ENCODE assay signal across 8 cellular contexts in genomic region chr6:129500958-129501381, GRCh38.
DNase-seq lines count a peak whose midpoint lies in the region; ATAC-seq, FAIRE-seq and TF ChIP-seq lines count a peak whose summit lies in the region.

No MANE protein-coding gene starts in this region.

- H3K36me3 ChIP-seq in fibroblast of lung (ENCODE audit: control insufficient read depth, insufficient read depth, low read length) = no peaks in the 10 kb centered on the region
- no peaks in the 10 kb centered on the region for H3K36me3 ChIP-seq in thyroid gland

- H2AFZ ChIP-seq in fibroblast of lung (ENCODE audit: low read length) = no peak overlapping the region

- TF ChIP-seq CTCF in fibroblast of lung (conservative IDR thresholded peaks at IDR 0.05 in 1 of 2, IDR thresholded peaks at IDR 0.05 in 1 of 2; ENCODE audit: low read depth in 1 of 2, low read length in 2 of 2) (peak; percentile 5 to 24), thyroid gland (IDR thresholded peaks at IDR 0.05) (no peak)

- 73 to 75% methylated on average over 10 of the region's 10 CpGs for WGBS in thyroid gland, 2 donors

- H3K4me3 ChIP-seq in fibroblast of lung (replicated peaks in 1 of 4; ENCODE audit: control extremely low read depth in 1 of 4, insufficient read depth in 1 of 4, low read depth in 3 of 4, low read length in 4 of 4) = no peak overlapping the region
- no peak overlapping the region for H3K4me3 ChIP-seq in thyroid gland (replicated peaks in 1 of 3)

- H3K4me1 ChIP-seq in fibroblast of lung (ENCODE audit: control insufficient read depth, extremely low read depth, insufficient read depth, low read length) (peaks cover 10% of the 10 kb centered on the region), thyroid gland (peaks cover 3 to 9% of the 10 kb centered on the region in 2 donors)

- H3K79me2 ChIP-seq in fibroblast of lung (ENCODE audit: control insufficient read depth, insufficient read depth, low read length) = no peaks in the 10 kb centered on the region

- H3K4me2 ChIP-seq in fibroblast of lung (ENCODE audit: extremely low read depth, insufficient read depth, low read length) = peak overlapping the region; percentile 54

- H3K36me3 Mint-ChIP-seq in activated CD4-positive, alpha-beta memory T cell treated with anti-CD3 and anti-CD28 coated beads for 36 hours = no peaks in the 10 kb centered on the region
- H3K36me3 Mint-ChIP-seq in activated CD4-positive, alpha-beta memory T cell treated with anti-CD3 and anti-CD28 coated beads, Interleukin-2, amount 10 ng/mL, durations not matched to agents 7 days and 5 days (ENCODE audit: low read depth) = no peaks in the 10 kb centered on the region

- no peak for ATAC-seq in GM21447 (IDR thresholded peaks at IDR 0.05; ENCODE audit: unreplicated experiment)

- H3K27ac ChIP-seq in fibroblast of lung (ENCODE audit: insufficient read depth, low read length) (peak overlapping the region; percentile 47), thyroid gland (peak overlapping the region; percentile 26 to 53 (median 28))

- H3K9me3 ChIP-seq in fibroblast of lung (ENCODE audit: control insufficient read depth, insufficient read depth, low read depth, low read length) = no peaks in the 10 kb centered on the region
- H3K9me3 ChIP-seq in thyroid gland = no peaks in the 10 kb centered on the region

- intact Hi-C loops in activated CD4-positive, alpha-beta memory T cell treated with anti-CD3 and anti-CD28 coated beads for 36 hours (cut with micrococcal nuclease) = no loop called here
- intact Hi-C loops in thyroid gland (cut with DNase I) = no loop called here

- POLR2A ChIA-PET in activated CD4-positive, alpha-beta memory T cell treated with anti-CD3 and anti-CD28 coated beads for 36 hours (lab: Charles Lee) = no interaction called here
- POLR2A ChIA-PET in activated CD4-positive, alpha-beta memory T cell treated with anti-CD3 and anti-CD28 coated beads, Interleukin-2, amount 10 ng/mL, durations not matched to agents 7 days and 5 days (lab: Charles Lee) = interaction anchor here (1.1 to 2.8 kb wide), 2 partner anchors 10 to 15 kb away, joined by 3 to 12 read pairs; no protein-coding TSS in a partner anchor

- no peaks in the 10 kb centered on the region for H4K20me1 ChIP-seq in fibroblast of lung (ENCODE audit: control insufficient read depth, extremely low read depth, insufficient read depth, low read length)

- H3K27me3 ChIP-seq in fibroblast of lung (ENCODE audit: control insufficient read depth, insufficient read depth, low read length) (no peaks in the 10 kb centered on the region), thyroid gland (no peaks in the 10 kb centered on the region)

- H3K27ac Mint-ChIP-seq in activated CD4-positive, alpha-beta memory T cell treated with anti-CD3 and anti-CD28 coated beads for 36 hours = peak overlapping the region; percentile 18
- no peak overlapping the region for H3K27ac Mint-ChIP-seq in activated CD4-positive, alpha-beta memory T cell treated with anti-CD3 and anti-CD28 coated beads, Interleukin-2, amount 10 ng/mL, durations not matched to agents 7 days and 5 days

- H3K4me1 Mint-ChIP-seq in activated CD4-positive, alpha-beta memory T cell treated with anti-CD3 and anti-CD28 coated beads for 36 hours (ENCODE audit: low read depth) = peaks cover 38% of the 10 kb centered on the region
- H3K4me1 Mint-ChIP-seq in activated CD4-positive, alpha-beta memory T cell treated with anti-CD3 and anti-CD28 coated beads, Interleukin-2, amount 10 ng/mL, durations not matched to agents 7 days and 5 days = peaks cover 29% of the 10 kb centered on the region

- no peaks in the 10 kb centered on the region for H3K27me3 Mint-ChIP-seq in activated CD4-positive, alpha-beta memory T cell treated with anti-CD3 and anti-CD28 coated beads for 36 hours
- H3K27me3 Mint-ChIP-seq in activated CD4-positive, alpha-beta memory T cell treated with anti-CD3 and anti-CD28 coated beads, Interleukin-2, amount 10 ng/mL, durations not matched to agents 7 days and 5 days = no peaks in the 10 kb centered on the region

- no peak overlapping the region for H3K9ac ChIP-seq in fibroblast of lung (ENCODE audit: insufficient read depth, low read length)

- H3K9me3 Mint-ChIP-seq in activated CD4-positive, alpha-beta memory T cell treated with anti-CD3 and anti-CD28 coated beads for 36 hours = no peaks in the 10 kb centered on the region
- no peaks in the 10 kb centered on the region for H3K9me3 Mint-ChIP-seq in activated CD4-positive, alpha-beta memory T cell treated with anti-CD3 and anti-CD28 coated beads, Interleukin-2, amount 10 ng/mL, durations not matched to agents 7 days and 5 days

- no peak for DNase-seq in activated CD4-positive, alpha-beta memory T cell treated with anti-CD3 and anti-CD28 coated beads for 36 hours
- DNase-seq in activated CD4-positive, alpha-beta memory T cell treated with anti-CD3 and anti-CD28 coated beads, Interleukin-2, amount 10 ng/mL, durations not matched to agents 7 days and 5 days = no peak
- DNase-seq in RCC 7860 (ENCODE audit: low spot score) (peak; percentile 25), fibroblast of lung (ENCODE audit: low read depth in 2 of 2) (peak in 1 of 2 donors; percentile 59), thyroid gland (no peak), cerebellar nuclear complex (lab: John Stamatoyannopoulos, UW) (no peak), HTR-8/SVneo (ENCODE audit: insufficient read length, low spot score) (no peak)

- H3K4me3 Mint-ChIP-seq in activated CD4-positive, alpha-beta memory T cell treated with anti-CD3 and anti-CD28 coated beads for 36 hours = no peak overlapping the region
- H3K4me3 Mint-ChIP-seq in activated CD4-positive, alpha-beta memory T cell treated with anti-CD3 and anti-CD28 coated beads, Interleukin-2, amount 10 ng/mL, durations not matched to agents 7 days and 5 days = no peak overlapping the region

- TF ChIP-seq POLR2A in thyroid gland (IDR thresholded peaks at IDR 0.05) = no peak

- FAIRE-seq in RCC 7860 (lab: Jason Lieb, UNC) = no peak
- FAIRE-seq in HTR-8/SVneo (lab: Jason Lieb, UNC) = no peak

- CTCF ChIA-PET in activated CD4-positive, alpha-beta memory T cell treated with anti-CD3 and anti-CD28 coated beads for 36 hours (lab: Charles Lee) = interaction anchor here (0.6 to 4.4 kb wide), 14 partner anchors 10 to 437 kb away, joined by 3 to 55 read pairs (median 7); no protein-coding TSS in a partner anchor
- CTCF ChIA-PET in activated CD4-positive, alpha-beta memory T cell treated with anti-CD3 and anti-CD28 coated beads, Interleukin-2, amount 10 ng/mL, durations not matched to agents 7 days and 5 days (lab: Charles Lee) = interaction anchor here (1.0 to 3.8 kb wide), 23 partner anchors 9 to 520 kb away, joined by 3 to 23 read pairs (median 4); no protein-coding TSS in a partner anchor

Comparison
In these comparisons a context has a peak if more than half of its experiments do, and no peak if none do; other contexts are left out.
1. CTCF ChIP-seq: peak in fibroblast of lung (2 of 2); none in thyroid gland (0 of 6).